In the genomic region with DNA sequence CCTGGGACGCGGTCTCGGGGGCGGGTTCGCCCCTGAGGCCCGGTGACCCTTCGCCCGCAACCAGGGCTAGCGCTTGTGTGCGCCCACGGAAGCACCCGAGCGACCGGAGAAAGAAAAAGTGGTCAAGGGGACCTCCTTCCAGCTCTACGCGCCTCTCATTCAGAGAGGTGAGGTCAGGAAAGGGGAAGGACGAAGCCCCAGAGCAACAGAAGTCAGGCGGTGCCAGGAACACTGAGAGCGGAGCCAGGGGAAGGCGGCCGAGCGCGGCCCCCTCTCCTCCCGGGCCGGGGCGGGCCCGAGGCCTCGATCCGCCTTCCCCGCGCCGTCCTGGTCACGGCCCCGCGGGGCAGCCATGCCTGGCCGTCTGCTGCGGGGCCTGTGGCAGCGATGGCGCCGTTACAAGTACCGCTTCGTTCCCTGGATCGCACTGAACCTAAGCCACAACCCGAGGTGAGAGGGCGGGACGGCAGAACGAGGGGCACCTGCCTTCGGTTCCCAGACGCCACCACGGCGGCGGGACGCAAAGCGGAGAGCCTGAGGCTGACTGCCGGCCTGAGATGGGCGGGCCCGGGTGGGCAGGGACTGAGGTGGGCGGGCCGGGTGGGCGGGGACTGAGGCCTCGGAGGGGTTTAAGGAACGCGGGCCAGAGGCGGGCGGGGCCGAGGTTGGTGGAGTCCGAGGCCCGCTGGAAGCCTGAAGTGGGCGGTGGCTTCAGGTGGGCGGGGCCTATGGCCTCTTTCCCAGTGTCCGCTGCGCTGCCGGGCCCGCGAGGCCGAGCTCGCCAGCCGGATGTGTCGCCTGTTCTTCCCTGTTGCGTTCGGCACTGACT, we compare ENCODE assay signal across 8 cellular contexts. TPM values are rescaled to one million over a fixed set of nuclear protein-coding genes. Genes with fewer than 3 reads are reported as not detected.
DNase-seq lines count a peak whose midpoint lies in the region; ATAC-seq and TF ChIP-seq lines count a peak whose summit lies in the region.

A gene with protein sequence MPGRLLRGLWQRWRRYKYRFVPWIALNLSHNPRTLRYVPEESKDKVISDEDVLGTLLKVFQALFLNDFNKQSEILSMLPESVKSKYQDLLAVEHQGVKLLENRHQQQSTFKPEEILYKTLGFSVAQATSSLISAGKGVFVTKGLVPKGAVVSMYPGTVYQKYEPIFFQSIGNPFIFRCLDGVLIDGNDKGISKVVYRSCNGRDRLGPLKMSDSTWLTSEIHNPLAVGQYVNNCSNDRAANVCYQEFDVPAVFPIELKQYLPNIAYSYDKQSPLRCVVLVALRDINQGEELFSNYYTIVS (plus strand): TSS at position 303 of the 829 bp plus-strand sequence. CDS start 50 bp downstream, at position 353.

- intact Hi-C loops in dendritic cell treated with granulocyte-macrophage colony-stimulating factor and Interleukin-4, amounts not matched to agents 40 ng/mL and 50 ng/mL, for 4 days (cut with micrococcal nuclease) = loop anchor here (1.0 to 10.0 kb wide), 3 partner anchors 43 to 1555 kb away; partner anchors contain the start of genes MIER3 and PLK2
- intact Hi-C loops in left lung (cut with DNase I) = no loop called here

- no peaks in the 10 kb centered on the region for H3K9me3 Mint-ChIP-seq in dendritic cell treated with granulocyte-macrophage colony-stimulating factor and Interleukin-4, amounts not matched to agents 40 ng/mL and 50 ng/mL, for 4 days

- peaks cover 13% of the 10 kb centered on the region for H3K36me3 Mint-ChIP-seq in dendritic cell treated with granulocyte-macrophage colony-stimulating factor and Interleukin-4, amounts not matched to agents 40 ng/mL and 50 ng/mL, for 4 days (ENCODE audit: low read depth)

- H3K4me1 ChIP-seq in left lung = peaks cover 4 to 15% of the 10 kb centered on the region in 2 donors

- peak within 1 kb of the TSS; percentile 97 for H3K27ac Mint-ChIP-seq in dendritic cell treated with granulocyte-macrophage colony-stimulating factor and Interleukin-4, amounts not matched to agents 40 ng/mL and 50 ng/mL, for 4 days

- no peaks in the 10 kb centered on the region for H3K36me3 ChIP-seq in left lung

- H3K27ac ChIP-seq in left lung = peak within 1 kb of the TSS; percentile 97

- no peaks in the 10 kb centered on the region for H3K9me3 ChIP-seq in left lung

- H3K4me3 Mint-ChIP-seq in dendritic cell treated with granulocyte-macrophage colony-stimulating factor and Interleukin-4, amounts not matched to agents 40 ng/mL and 50 ng/mL, for 4 days = peak within 1 kb of the TSS; percentile 94

- H3K4me1 Mint-ChIP-seq in dendritic cell treated with granulocyte-macrophage colony-stimulating factor and Interleukin-4, amounts not matched to agents 40 ng/mL and 50 ng/mL, for 4 days (ENCODE audit: low read depth) = peaks cover 22% of the 10 kb centered on the region

- H3K27me3 ChIP-seq in left lung = no peaks in the 10 kb centered on the region

- ATAC-seq in GM19372 (IDR thresholded peaks at IDR 0.05; ENCODE audit: low read depth, unreplicated experiment) = peak; percentile 81
- ATAC-seq in HG03521 (IDR thresholded peaks at IDR 0.05; ENCODE audit: unreplicated experiment) = peak; percentile 84
- ATAC-seq in left lung = peak; percentile 92

- H3K27me3 Mint-ChIP-seq in dendritic cell treated with granulocyte-macrophage colony-stimulating factor and Interleukin-4, amounts not matched to agents 40 ng/mL and 50 ng/mL, for 4 days = no peaks in the 10 kb centered on the region

- no peak for TF ChIP-seq CTCF in left lung (IDR thresholded peaks at IDR 0.05)

- DNase-seq in C1 segment of cervical spinal cord (lab: John Stamatoyannopoulos, UW) (peak; percentile 76 to 98 (median 94)), NCI-H69 (lab: John Stamatoyannopoulos, UW) (peak; percentile 99), left lung (peak; percentile 99 to 100)
- DNase-seq in activated CD4-positive, alpha-beta T cell treated with anti-CD3 and anti-CD28 coated beads, Interleukin-2, amount 50 U/mL, for 4 hours = peak; percentile 72 to 77
- peak; percentile 70 for DNase-seq in stimulated activated CD4-positive, alpha-beta T cell treated with anti-CD3 and anti-CD28 coated beads, Interleukin-2, amount 100 ng/mL, for 4 hours (ENCODE audit: low read depth)

- peak within 1 kb of the TSS; percentile 66 to 70 for H3K4me3 ChIP-seq in left lung

RNA-seq across cellular contexts. Expression of the gene that starts here (rescaled TPM):
- total RNA-seq in left lung = 10 to 100 TPM in 1 of 2 donors, 1 to 10 TPM in 1; 5.2 to 11.3 TPM

Comparison
In these comparisons a context has a peak if more than half of its experiments do, and no peak if none do; other contexts are left out.
1. Peak in every context shown above with its lines: DNase-seq, ATAC-seq, H3K4me3 ChIP-seq and H3K27ac ChIP-seq.